ENCODE assay signal across 20 cellular contexts in genomic region chr20:31597483-31597858, GRCh38. TPM values are rescaled to one million over a fixed set of nuclear protein-coding genes. Genes with fewer than 3 reads are reported as not detected.
DNase-seq lines count a peak whose midpoint lies in the region; ATAC-seq and TF ChIP-seq lines count a peak whose summit lies in the region.
"Had no signal": no experiment of that assay in that cellular context is flagged by ENCODE, and none has a peak within 500 bp of the region (broad histone marks: within the 10 kb centered on the region; RNA-seq: fewer than 3 reads in every experiment).

No MANE protein-coding gene starts in this region.

- peaks cover 3% of the 10 kb centered on the region; the same call in 1 of the 3 replicates for H3K9me3 Mint-ChIP-seq in GM23338
- H3K9me3 Mint-ChIP-seq: activated T-helper 2 cell treated with anti-CD3 and anti-CD28 coated beads, Interferon-gamma antibody, Interleukin-2, Interleukin-4, amounts not matched to agents 10 μg/mL and 5 μg/mL and 100 μg/mL, durations not matched to agents 14 hours and 24 hours and 36 hours; natural killer cell; stimulated activated naive CD8-positive, alpha-beta T cell treated with anti-CD3 and anti-CD28 coated beads, Interleukin-15, amount 100 ng/mL, for 72 hours had no signal

- no peak overlapping the region for H3K4me2 ChIP-seq in GM23338
- H3K4me2 ChIP-seq in smooth muscle cell: no peak overlapping the region

- H3K9me3 ChIP-seq in SJSA1 (replicated peaks) (no peaks in the 10 kb centered on the region), lower lobe of right lung (no peaks in the 10 kb centered on the region), smooth muscle cell (replicated peaks; ENCODE audit: low read depth) (no peaks in the 10 kb centered on the region), BE2C (no peaks in the 10 kb centered on the region)

- DNase-seq in GM23338 (ENCODE audit: low spot score): no peak
- no peak for DNase-seq in SJSA1 (ENCODE audit: low read depth in 1 of 2, low spot score in 2 of 2)
- no peak for DNase-seq in lower lobe of right lung
- no peak for DNase-seq in smooth muscle cell (lab: John Stamatoyannopoulos, UW; ENCODE audit: unreplicated experiment)
- DNase-seq in BE2C: no peak
- DNase-seq in NCI-H226: no peak
- DNase-seq: activated CD4-positive, alpha-beta T cell treated with anti-CD3 and anti-CD28 coated beads for 1 hour; amniotic stem cell; GF-D8; KBM-7; natural killer cell; NCI-H2029 treated with DMSO at 0.1 percent for 48 hours; NCI-H510A treated with DMSO at 0.1 percent for 48 hours; stimulated activated naive CD8-positive, alpha-beta T cell treated with anti-CD3 and anti-CD28 coated beads, Interleukin-15, amount 100 ng/mL, for 72 hours had no signal

- H3K9me2 ChIP-seq in GM23338 (ENCODE audit: insufficient read depth): no peaks in the 10 kb centered on the region

- H3K27ac Mint-ChIP-seq in GM23338: no peak overlapping the region; the same call in 1 of the 2 replicates
- H3K27ac Mint-ChIP-seq: activated T-helper 2 cell treated with anti-CD3 and anti-CD28 coated beads, Interferon-gamma antibody, Interleukin-2, Interleukin-4, amounts not matched to agents 10 μg/mL and 5 μg/mL and 100 μg/mL, durations not matched to agents 14 hours and 24 hours and 36 hours; natural killer cell; stimulated activated naive CD8-positive, alpha-beta T cell treated with anti-CD3 and anti-CD28 coated beads, Interleukin-15, amount 100 ng/mL, for 72 hours had no signal

- H3K4me3 Mint-ChIP-seq in GM23338: no peak overlapping the region
- H3K4me3 Mint-ChIP-seq: natural killer cell; stimulated activated naive CD8-positive, alpha-beta T cell treated with anti-CD3 and anti-CD28 coated beads, Interleukin-15, amount 100 ng/mL, for 72 hours had no signal

- peaks cover 11% of the 10 kb centered on the region for H3K27me3 Mint-ChIP-seq in GM23338 (ENCODE audit: insufficient read depth, low read depth, poor library complexity)

- H3K4me3 ChIP-seq in GM23338 (no peak overlapping the region), SJSA1 (no peak overlapping the region), lower lobe of right lung (no peak overlapping the region), smooth muscle cell (no peak overlapping the region), BE2C (ENCODE audit: low read depth, low read length) (no peak overlapping the region)

- ATAC-seq in GM23338: no peak
- no peak for ATAC-seq in lower lobe of right lung
- ATAC-seq in GM21737 (IDR thresholded peaks at IDR 0.05; ENCODE audit: unreplicated experiment): no peak
- ATAC-seq in GM21619 (IDR thresholded peaks at IDR 0.05; ENCODE audit: unreplicated experiment): no peak
- ATAC-seq: natural killer cell; stimulated activated naive CD8-positive, alpha-beta T cell treated with anti-CD3 and anti-CD28 coated beads, Interleukin-15, amount 100 ng/mL, for 72 hours had no signal

- no peaks in the 10 kb centered on the region for H4K20me1 ChIP-seq in GM23338 (replicated peaks; ENCODE audit: insufficient read depth)
- H4K20me1 ChIP-seq in smooth muscle cell (ENCODE audit: low read depth): no peaks in the 10 kb centered on the region

- H3K4me1 Mint-ChIP-seq in GM23338: peaks cover 28% of the 10 kb centered on the region

- H3K4me1 ChIP-seq in GM23338 (ENCODE audit: insufficient read depth) (peaks cover 32% of the 10 kb centered on the region), SJSA1 (replicated peaks) (peaks cover 60% of the 10 kb centered on the region), lower lobe of right lung (peaks cover 46% of the 10 kb centered on the region), smooth muscle cell (ENCODE audit: low read depth) (no peaks in the 10 kb centered on the region), BE2C (peaks cover 11% of the 10 kb centered on the region)

- TF ChIP-seq CTCF in GM23338 (conservative IDR thresholded peaks at IDR 0.05; ENCODE audit: low read depth in 2 of 2) (no peak), lower lobe of right lung (IDR thresholded peaks at IDR 0.05) (no peak), smooth muscle cell (IDR thresholded peaks at IDR 0.05; ENCODE audit: borderline replicate concordance, insufficient read depth, poor library complexity, severe bottlenecking) (no peak), BE2C (IDR thresholded peaks at IDR 0.05; ENCODE audit: low read depth, low read length) (no peak)

- H2AFZ ChIP-seq in GM23338: no peak overlapping the region
- no peak overlapping the region for H2AFZ ChIP-seq in smooth muscle cell (ENCODE audit: low read depth)

- intact Hi-C loops in lower lobe of right lung (cut with DNase I): no loop called here

- H3K27ac ChIP-seq in GM23338 (ENCODE audit: low read depth) (peak overlapping the region; percentile 27; the same call in 1 of the 2 replicates), SJSA1 (peak overlapping the region; percentile 63; the same call in 1 of the 2 replicates), lower lobe of right lung (peak overlapping the region; percentile 89), smooth muscle cell (ENCODE audit: low read depth) (peak overlapping the region; percentile 85)
- H3K27ac ChIP-seq: HL-60 had no signal

- 0 out of 2 replicates have a peak, but pooled peaks cover 5% of the 10 kb centered on the region for H3K79me2 ChIP-seq in GM23338 (replicated peaks; ENCODE audit: insufficient read depth)
- H3K79me2 ChIP-seq in smooth muscle cell (ENCODE audit: low read depth): no peaks in the 10 kb centered on the region

- H3K36me3 ChIP-seq in GM23338 (ENCODE audit: insufficient read depth) (no peaks in the 10 kb centered on the region), SJSA1 (no peaks in the 10 kb centered on the region), lower lobe of right lung (no peaks in the 10 kb centered on the region), smooth muscle cell (ENCODE audit: low read depth) (no peaks in the 10 kb centered on the region), BE2C (no peaks in the 10 kb centered on the region)

- H3K36me3 Mint-ChIP-seq in GM23338 (ENCODE audit: low read depth): no peaks in the 10 kb centered on the region
- H3K36me3 Mint-ChIP-seq: natural killer cell had no signal

- no peaks in the 10 kb centered on the region for H3K27me3 ChIP-seq in GM23338 (ENCODE audit: insufficient read depth)
- H3K27me3 ChIP-seq in SJSA1 (replicated peaks): no peaks in the 10 kb centered on the region
- H3K27me3 ChIP-seq in lower lobe of right lung (ENCODE audit: low read depth): no peaks in the 10 kb centered on the region
- no peaks in the 10 kb centered on the region for H3K27me3 ChIP-seq in smooth muscle cell (ENCODE audit: low read depth)
- no peaks in the 10 kb centered on the region for H3K27me3 ChIP-seq in BE2C

- H3F3A ChIP-seq in GM23338 (replicated peaks; ENCODE audit: low read depth) (peaks cover 18% of the 10 kb centered on the region), smooth muscle cell (ENCODE audit: low read depth) (peaks cover 35% of the 10 kb centered on the region)

- 97% methylated on average over 2 of the region's 2 CpGs for WGBS in smooth muscle cell (ENCODE audit: low lambda C conversion rate)

- H3K9ac ChIP-seq in smooth muscle cell (ENCODE audit: low read depth): no peak overlapping the region

TF ChIP-seq in GM23338, 12 proteins besides CTCF, POLR2A, EP300 and RAD21:
- TF ChIP-seq NANOG (IDR thresholded peaks at IDR 0.05; ENCODE audit: borderline replicate concordance) (no peak), REST (IDR thresholded peaks at IDR 0.05; ENCODE audit: unreplicated experiment) (no peak), JUNB (IDR thresholded peaks at IDR 0.05; ENCODE audit: unreplicated experiment) (no peak), ZNF114 (CRISPR knock-in tag; IDR thresholded peaks at IDR 0.05) (no peak)

RNA-seq across cellular contexts. Expression of gene ID1, which starts 7.6 kb away (rescaled TPM):
- 452 and 479 TPM in 2 replicates for total RNA-seq in GM23338 (2014; rRNA removed; shearing (Covaris generic))
- 221 and 224 TPM in 2 replicates for polyA plus RNA-seq in GM23338 (2016; fragmentation: Nextera tagmentation; extraction: Ambion mirVana)
- total RNA-seq in SJSA1 (2014; rRNA removed; shearing (Covaris generic)): 700 and 729 TPM in 2 replicates
- total RNA-seq in lower lobe of right lung: 196 TPM
- total RNA-seq in smooth muscle cell: 396 and 414 TPM in 2 replicates
- 87.6 and 182 TPM in 2 replicates for polyA plus RNA-seq in smooth muscle cell
- polyA plus RNA-seq in BE2C (2012; ENCODE audit: insufficient read depth, insufficient read length, low read depth): 40.6 TPM

RNA-seq across cellular contexts. Expression of gene COX4I2, which starts 40.2 kb away (rescaled TPM):
- not detected in 2 replicates for total RNA-seq in GM23338 (2014; rRNA removed; shearing (Covaris generic))
- 0.63 and 1.1 TPM in 2 replicates for polyA plus RNA-seq in GM23338 (2016; fragmentation: Nextera tagmentation; extraction: Ambion mirVana)
- total RNA-seq in SJSA1 (2014; rRNA removed; shearing (Covaris generic)): not detected in 2 replicates
- total RNA-seq in lower lobe of right lung: 17.1 TPM
- total RNA-seq in smooth muscle cell: not detected in 2 replicates
- 0.80 and 2.1 TPM in 2 replicates for polyA plus RNA-seq in smooth muscle cell
- polyA plus RNA-seq in BE2C (2012; ENCODE audit: insufficient read depth, insufficient read length, low read depth): 4.2 TPM
- total RNA-seq: activated T-helper 2 cell treated with anti-CD3 and anti-CD28 coated beads, Interferon-gamma antibody, Interleukin-2, Interleukin-4, amounts not matched to agents 10 μg/mL and 5 μg/mL and 100 μg/mL, durations not matched to agents 14 hours and 24 hours and 36 hours; cerebellum; natural killer cell; SK-MEL-5 had no signal

Comparison
In these comparisons a context has a peak if more than half of its experiments do, and no peak if none do; other contexts are left out.
1. H3K27ac ChIP-seq: peak in every context shown above with its lines; median percentile 89 in lower lobe of right lung; 85 in smooth muscle cell; 63 in SJSA1; 27 in GM23338.
2. RNA of gene COX4I2, which starts 40.2 kb away (total RNA-seq): 17.1 TPM in lower lobe of right lung (single experiment); not detected in GM23338, not detected in SJSA1 and not detected in smooth muscle cell; every median in the first group is over 10 times any median in the second.